Comparison of ENCODE assay signal across 8 cellular contexts in the genomic region with DNA sequence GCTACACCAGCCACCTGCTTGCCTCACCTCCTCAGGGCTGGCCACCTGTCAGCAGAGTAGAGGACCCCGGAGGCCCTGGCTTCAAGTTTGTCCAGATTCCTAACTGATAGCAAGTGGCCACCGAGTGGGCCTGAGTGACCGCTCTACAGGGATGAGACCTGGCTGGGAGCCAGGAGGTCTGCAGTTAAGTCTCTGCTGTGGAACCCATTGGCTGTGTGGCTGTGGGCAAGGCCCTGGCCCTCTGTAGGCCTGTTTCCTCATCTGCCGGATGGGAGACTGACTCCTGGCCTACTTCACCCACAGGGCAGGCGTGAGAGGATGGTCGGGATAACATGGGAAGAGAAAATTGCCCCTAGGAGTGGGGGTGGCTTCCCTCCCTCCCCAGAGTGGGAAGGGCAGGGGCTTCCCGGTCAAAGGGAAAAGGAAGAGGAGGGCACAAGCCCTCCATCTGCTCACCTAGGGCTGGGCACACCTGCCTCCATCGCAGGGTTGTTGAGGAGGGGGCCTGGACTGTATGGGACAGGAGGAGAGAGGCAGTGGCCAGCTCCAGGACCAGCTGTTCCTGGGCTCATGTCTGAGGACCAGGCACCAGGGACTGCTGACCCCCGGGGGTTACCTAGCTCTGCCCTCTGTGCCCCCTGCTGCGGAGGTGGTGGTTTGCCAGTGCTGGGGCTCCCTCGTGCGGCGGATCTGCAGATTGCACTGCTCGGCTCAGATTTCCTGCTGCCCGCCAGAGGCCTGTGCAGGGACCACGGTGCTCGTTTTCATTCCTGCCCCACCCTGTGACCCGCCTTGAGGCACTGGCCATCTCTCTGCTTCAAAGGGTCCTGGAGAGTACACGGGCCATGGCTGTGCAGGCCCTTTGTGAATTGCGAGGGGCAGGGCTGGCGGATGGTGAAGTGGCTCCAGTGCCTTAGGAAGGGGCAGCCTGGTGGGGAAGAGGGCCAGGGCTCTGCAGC. TPM values are rescaled to one million over a fixed set of nuclear protein-coding genes. Genes with fewer than 3 reads are reported as not detected.
A peak's percentile ranks its signal among the peaks of the same experiment; 100 is the strongest.
DNase-seq lines count a peak whose midpoint lies in the region; ATAC-seq and TF ChIP-seq lines count a peak whose summit lies in the region.

No MANE protein-coding gene starts in this region.

- ATAC-seq in GM21360 (IDR thresholded peaks at IDR 0.05; ENCODE audit: unreplicated experiment): no peak

- no peaks in the 10 kb centered on the region for H3K9me3 ChIP-seq in HAP-1
- no peaks in the 10 kb centered on the region for H3K9me3 ChIP-seq in OCI-LY1 (ENCODE audit: low read length)
- H3K9me3 ChIP-seq in esophagus squamous epithelium: no peaks in the 10 kb centered on the region
- H3K9me3 ChIP-seq in neural cell (ENCODE audit: low read length): no peaks in the 10 kb centered on the region

- H3K36me3 ChIP-seq in HAP-1 (replicated peaks) (peaks cover 36% of the 10 kb centered on the region), OCI-LY1 (ENCODE audit: insufficient read depth, low read length) (no peaks in the 10 kb centered on the region), esophagus squamous epithelium (peaks cover 16 to 97% (median 22%) of the 10 kb centered on the region in 3 donors), neural cell (ENCODE audit: insufficient read depth, low read length) (no peaks in the 10 kb centered on the region)

- no peak overlapping the region for H3K9ac ChIP-seq in OCI-LY1 (ENCODE audit: low read length)
- peak overlapping the region; percentile 24 for H3K9ac ChIP-seq in neural cell (ENCODE audit: low read length)

- no peaks in the 10 kb centered on the region for H3K9me2 ChIP-seq in OCI-LY1 (ENCODE audit: low read depth, low read length)
- no peaks in the 10 kb centered on the region for H3K9me2 ChIP-seq in neural cell (ENCODE audit: insufficient read depth, low read length)

- no peak for TF ChIP-seq POLR2A in esophagus squamous epithelium (IDR thresholded peaks at IDR 0.05)

- H4K20me1 ChIP-seq in OCI-LY1 (ENCODE audit: insufficient read depth, low read length): no peaks in the 10 kb centered on the region
- no peaks in the 10 kb centered on the region for H4K20me1 ChIP-seq in neural cell (ENCODE audit: insufficient read depth)

- no peak overlapping the region for H3K27ac ChIP-seq in OCI-LY1 (ENCODE audit: low read depth, low read length, poor library complexity, severe bottlenecking)
- H3K27ac ChIP-seq in esophagus squamous epithelium: peak overlapping the region in 1 of 4 donors; percentile 14
- no peak overlapping the region for H3K27ac ChIP-seq in neural cell (ENCODE audit: low read length)

- 24 to 34% methylated on average over 6 to 18 of the region's 21 CpGs for WGBS in esophagus squamous epithelium, 2 donors

- DNase-seq in Ammon's horn (ENCODE audit: low spot score): peak; percentile 76
- peak; percentile 35 to 89 for DNase-seq in HAP-1 (ENCODE audit: low spot score in 2 of 2)
- peak; percentile 70 for DNase-seq in activated T-cell treated with anti-CD3 and anti-CD28 coated beads for 24 hours (ENCODE audit: low read depth)
- DNase-seq in esophagus squamous epithelium (lab: John Stamatoyannopoulos, UW): no peak
- DNase-seq in superior temporal gyrus (ENCODE audit: extremely low spot score): peak; percentile 78

- H3K27me3 ChIP-seq in HAP-1 (ENCODE audit: low read depth) (no peaks in the 10 kb centered on the region), OCI-LY1 (ENCODE audit: insufficient read depth, low read length) (no peaks in the 10 kb centered on the region), esophagus squamous epithelium (no peaks in the 10 kb centered on the region), neural cell (ENCODE audit: insufficient read depth, low read depth, low read length) (no peaks in the 10 kb centered on the region)

- H2AFZ ChIP-seq in OCI-LY1 (ENCODE audit: low read length) (no peak overlapping the region), neural cell (ENCODE audit: low read depth, low read length) (no peak overlapping the region)

- no peak for TF ChIP-seq EP300 in neural cell (conservative IDR thresholded peaks at IDR 0.05; ENCODE audit: poor library complexity, severe bottlenecking)

- no peaks in the 10 kb centered on the region for H3K79me2 ChIP-seq in OCI-LY1 (ENCODE audit: insufficient read depth, low read length)
- H3K79me2 ChIP-seq in neural cell (replicated peaks; ENCODE audit: insufficient read depth, low read length): no peaks in the 10 kb centered on the region

- TF ChIP-seq RAD21 in neural cell (conservative IDR thresholded peaks at IDR 0.05): peak; percentile 100

- TF ChIP-seq CTCF in OCI-LY1 (IDR thresholded peaks at IDR 0.05; ENCODE audit: low read length) (peak; percentile 95), esophagus squamous epithelium (IDR thresholded peaks at IDR 0.05) (peak; percentile 80 to 95 (median 90)), neural cell (IDR thresholded peaks at IDR 0.05; ENCODE audit: poor library complexity, severe bottlenecking) (peak; percentile 100)

- in situ Hi-C loops in HAP-1 (cut with MboI; ENCODE audit: low sequenced_read_pairs): loop anchor here (10.0 to 25.0 kb wide), 2 partner anchors 398 to 566 kb away; a partner anchor contains a TSS

- H3F3A ChIP-seq in OCI-LY1 (ENCODE audit: insufficient read depth, low read length) (no peaks in the 10 kb centered on the region), neural cell (ENCODE audit: insufficient read depth, low read length, poor library complexity, severe bottlenecking) (no peaks in the 10 kb centered on the region)

- H3K4me3 ChIP-seq in HAP-1: no peak overlapping the region
- no peak overlapping the region for H3K4me3 ChIP-seq in OCI-LY1 (ENCODE audit: low read depth, low read length, poor library complexity, severe bottlenecking)
- no peak overlapping the region for H3K4me3 ChIP-seq in esophagus squamous epithelium
- no peak overlapping the region for H3K4me3 ChIP-seq in neural cell (ENCODE audit: low read length)

- H3K4me1 ChIP-seq in HAP-1 (no peaks in the 10 kb centered on the region), OCI-LY1 (ENCODE audit: insufficient read depth, low read length, severe bottlenecking) (peaks cover 15% of the 10 kb centered on the region), esophagus squamous epithelium (peaks cover 22 to 54% (median 29%) of the 10 kb centered on the region in 3 donors)

- H3K4me2 ChIP-seq in OCI-LY1 (ENCODE audit: low read length): no peak overlapping the region; the same call in 1 of the 2 replicates
- H3K4me2 ChIP-seq in neural cell (ENCODE audit: low read length): no peak overlapping the region

- intact Hi-C loops in esophagus squamous epithelium (cut with DNase I): no loop called here

TF ChIP-seq in neural cell, 6 proteins besides CTCF, POLR2A, EP300 and RAD21:
- TF ChIP-seq POLR2AphosphoS5 (IDR thresholded peaks at IDR 0.05) (peak; percentile 5), MXI1 (conservative IDR thresholded peaks at IDR 0.05; ENCODE audit: poor library complexity, severe bottlenecking) (peak; percentile 30), SMC3 (conservative IDR thresholded peaks at IDR 0.05; ENCODE audit: poor library complexity) (peak; percentile 99), TAF1 (IDR thresholded peaks at IDR 0.05; ENCODE audit: low read depth) (no peak), EZH2 (IDR thresholded peaks at IDR 0.05; ENCODE audit: borderline replicate concordance, insufficient read depth, low read length, poor library complexity, severe bottlenecking) (no peak)
- TF ChIP-seq, protein P1, sequence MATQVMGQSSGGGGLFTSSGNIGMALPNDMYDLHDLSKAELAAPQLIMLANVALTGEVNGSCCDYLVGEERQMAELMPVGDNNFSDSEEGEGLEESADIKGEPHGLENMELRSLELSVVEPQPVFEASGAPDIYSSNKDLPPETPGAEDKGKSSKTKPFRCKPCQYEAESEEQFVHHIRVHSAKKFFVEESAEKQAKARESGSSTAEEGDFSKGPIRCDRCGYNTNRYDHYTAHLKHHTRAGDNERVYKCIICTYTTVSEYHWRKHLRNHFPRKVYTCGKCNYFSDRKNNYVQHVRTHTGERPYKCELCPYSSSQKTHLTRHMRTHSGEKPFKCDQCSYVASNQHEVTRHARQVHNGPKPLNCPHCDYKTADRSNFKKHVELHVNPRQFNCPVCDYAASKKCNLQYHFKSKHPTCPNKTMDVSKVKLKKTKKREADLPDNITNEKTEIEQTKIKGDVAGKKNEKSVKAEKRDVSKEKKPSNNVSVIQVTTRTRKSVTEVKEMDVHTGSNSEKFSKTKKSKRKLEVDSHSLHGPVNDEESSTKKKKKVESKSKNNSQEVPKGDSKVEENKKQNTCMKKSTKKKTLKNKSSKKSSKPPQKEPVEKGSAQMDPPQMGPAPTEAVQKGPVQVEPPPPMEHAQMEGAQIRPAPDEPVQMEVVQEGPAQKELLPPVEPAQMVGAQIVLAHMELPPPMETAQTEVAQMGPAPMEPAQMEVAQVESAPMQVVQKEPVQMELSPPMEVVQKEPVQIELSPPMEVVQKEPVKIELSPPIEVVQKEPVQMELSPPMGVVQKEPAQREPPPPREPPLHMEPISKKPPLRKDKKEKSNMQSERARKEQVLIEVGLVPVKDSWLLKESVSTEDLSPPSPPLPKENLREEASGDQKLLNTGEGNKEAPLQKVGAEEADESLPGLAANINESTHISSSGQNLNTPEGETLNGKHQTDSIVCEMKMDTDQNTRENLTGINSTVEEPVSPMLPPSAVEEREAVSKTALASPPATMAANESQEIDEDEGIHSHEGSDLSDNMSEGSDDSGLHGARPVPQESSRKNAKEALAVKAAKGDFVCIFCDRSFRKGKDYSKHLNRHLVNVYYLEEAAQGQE (IDR thresholded peaks at IDR 0.05; ENCODE audit: borderline replicate concordance): no peak

RNA-seq across cellular contexts. Expression of a gene that starts 9.1 kb away (rescaled TPM):
- total RNA-seq in esophagus squamous epithelium: 10 to 100 TPM; 24.4 to 53.8 (median 28.3) TPM
- polyA plus RNA-seq in neural cell: 107 and 115 TPM in 2 replicates
- polyA minus RNA-seq in neural cell: 44.7 and 53.8 TPM in 2 replicates

RNA-seq across cellular contexts. Expression of a gene that starts 10.6 kb away (rescaled TPM):
- 10 to 100 TPM; 19.7 to 34.5 (median 24.5) TPM for total RNA-seq in esophagus squamous epithelium
- 6.5 and 14.3 TPM in 2 replicates for polyA plus RNA-seq in neural cell
- polyA minus RNA-seq in neural cell: 14.9 and 16.7 TPM in 2 replicates

RNA-seq across cellular contexts. Expression of a gene that starts 48.6 kb away (rescaled TPM):
- total RNA-seq in esophagus squamous epithelium: 1 to 10 TPM; 1.3 to 5.4 (median 2.5) TPM
- 0.48 TPM in 1 of 2 replicates, not detected in the other for polyA plus RNA-seq in neural cell
- 0.58 TPM in 1 of 2 replicates, not detected in the other for polyA minus RNA-seq in neural cell
